In the genomic region with DNA sequence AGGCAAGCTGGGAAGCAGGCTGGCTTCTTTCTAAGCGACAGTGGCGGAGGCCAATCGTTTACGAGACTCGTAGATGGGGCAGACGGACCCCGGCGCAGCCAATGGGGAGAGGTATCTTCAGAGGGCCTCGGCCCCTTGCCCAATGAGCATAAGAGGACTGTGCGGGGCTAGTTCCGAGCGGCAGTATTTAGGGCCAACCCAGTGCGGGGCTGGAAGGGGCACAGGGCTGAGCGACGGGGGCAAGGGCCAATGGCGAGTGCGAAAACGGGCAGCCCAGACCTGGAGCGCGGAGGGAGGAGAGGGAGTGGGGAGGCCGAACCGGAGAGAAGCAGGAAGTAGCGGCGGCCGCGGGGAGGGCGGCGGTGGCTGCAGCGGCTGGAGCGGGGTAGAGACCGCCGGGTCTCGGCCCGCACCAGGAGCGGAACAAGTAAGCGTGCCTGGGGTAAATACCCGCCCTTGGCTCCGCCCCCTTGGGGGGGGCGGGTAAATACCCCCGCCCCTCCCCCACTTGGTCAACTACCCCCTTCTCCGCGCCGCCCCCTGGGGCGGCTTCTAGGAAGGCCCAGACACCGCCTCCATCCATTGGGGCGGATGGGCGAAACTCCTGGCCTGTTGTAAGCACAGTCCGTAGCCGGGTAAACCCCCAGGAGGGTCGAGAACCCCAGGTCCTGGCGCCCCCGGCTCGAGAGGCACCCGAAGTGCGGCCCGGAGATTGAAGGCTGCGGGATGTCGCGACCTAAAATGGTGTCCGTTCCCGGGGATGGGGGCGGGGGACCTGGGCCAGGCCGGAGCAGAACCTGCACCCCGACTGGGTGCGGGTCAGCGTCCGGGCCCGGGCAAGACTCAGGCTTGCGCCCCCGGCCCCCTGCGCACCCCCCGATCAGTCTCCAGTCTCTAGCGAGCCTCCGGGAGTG, we compare ENCODE assay signal across 8 cellular contexts. TPM values are rescaled to one million over a fixed set of nuclear protein-coding genes. Genes with fewer than 3 reads are reported as not detected.
DNase-seq lines count a peak whose midpoint lies in the region; ATAC-seq, FAIRE-seq and TF ChIP-seq lines count a peak whose summit lies in the region.

TSS of gene ZNF687 (plus strand) at position 331 of the 914 bp plus-strand sequence. CDS start 3,993 bp downstream, outside the sequence.

- peak within 1 kb of the TSS; percentile 97 to 99 for H3K27ac ChIP-seq in ascending aorta
- H3K27ac ChIP-seq in right atrium auricular region = peak within 1 kb of the TSS; percentile 97 to 99
- peak within 1 kb of the TSS; percentile 97 for H3K27ac ChIP-seq in psoas muscle

- peaks cover 18% of the 10 kb centered on the region for H3K4me1 Mint-ChIP-seq in T-helper 2 cell treated with Interferon-gamma antibody and Interleukin-4, amounts not matched to agents 5 μg/mL and 100 μg/mL, for 36 hours (ENCODE audit: low read depth)

- DNase-seq in NCI-H1930 (lab: John Stamatoyannopoulos, UW) (peak; percentile 99), ascending aorta (ENCODE audit: low spot score in 2 of 2) (peak; percentile 100), right atrium auricular region (ENCODE audit: low spot score) (peak; percentile 100), psoas muscle (peak; percentile 100), urothelium cell line (ENCODE audit: low spot score) (peak; percentile 99)
- peak; percentile 99 for DNase-seq in T-helper 2 cell treated with Interferon-gamma antibody and Interleukin-4, amounts not matched to agents 5 μg/mL and 100 μg/mL, for 36 hours (ENCODE audit: low spot score)

- H3K4me3 ChIP-seq in ascending aorta (peak within 1 kb of the TSS; percentile 89 to 94), right atrium auricular region (peak within 1 kb of the TSS; percentile 70 to 75), psoas muscle (peak within 1 kb of the TSS; percentile 85)

- no peaks in the 10 kb centered on the region for H3K27me3 Mint-ChIP-seq in T-helper 2 cell treated with Interferon-gamma antibody and Interleukin-4, amounts not matched to agents 5 μg/mL and 100 μg/mL, for 36 hours (ENCODE audit: low read depth)

- intact Hi-C loops in ascending aorta (cut with DNase I) (loop anchor here (1.0 to 5.0 kb wide), 5 partner anchors 28 to 259 kb away; partner anchors contain the start of genes PI4KB, PSMB4, PSMD4 and TUFT1), psoas muscle (cut with DNase I) (loop anchor here in 1 of 2 donors (5.0 kb wide), 2 partner anchors 45 to 115 kb away; partner anchors contain the start of genes PI4KB and PSMB4)

- TF ChIP-seq CTCF in ascending aorta (IDR thresholded peaks at IDR 0.05) (no peak), right atrium auricular region (IDR thresholded peaks at IDR 0.05) (no peak), psoas muscle (IDR thresholded peaks at IDR 0.05) (no peak)

- H3K4me3 Mint-ChIP-seq in T-helper 2 cell treated with Interferon-gamma antibody and Interleukin-4, amounts not matched to agents 5 μg/mL and 100 μg/mL, for 36 hours = peak within 1 kb of the TSS; percentile 95

- peak; percentile 20 for FAIRE-seq in urothelium cell line (lab: Jason Lieb, UNC)

- no peaks in the 10 kb centered on the region for H3K9me3 Mint-ChIP-seq in T-helper 2 cell treated with Interferon-gamma antibody and Interleukin-4, amounts not matched to agents 5 μg/mL and 100 μg/mL, for 36 hours

- peak; percentile 87 for ATAC-seq in GM18502 (IDR thresholded peaks at IDR 0.05; ENCODE audit: poor library complexity, unreplicated experiment)
- ATAC-seq in HG02970 (IDR thresholded peaks at IDR 0.05; ENCODE audit: low FRiP score, unreplicated experiment) = peak; percentile 66
- ATAC-seq in psoas muscle = peak; percentile 87 to 92 (median 88)

- 0% methylated on average over 39 to 74 of the region's 74 CpGs for WGBS in psoas muscle, 3 donors

- H3K36me3 ChIP-seq in ascending aorta = peaks cover 20 to 22% of the 10 kb centered on the region in 2 donors
- H3K36me3 ChIP-seq in right atrium auricular region = peaks cover 17% of the 10 kb centered on the region
- H3K36me3 ChIP-seq in psoas muscle (ENCODE audit: insufficient read depth in 1 of 2, low read depth in 1 of 2) = peaks cover 0 to 21% of the 10 kb centered on the region in 2 donors

- peaks cover 5% of the 10 kb centered on the region for H3K36me3 Mint-ChIP-seq in T-helper 2 cell treated with Interferon-gamma antibody and Interleukin-4, amounts not matched to agents 5 μg/mL and 100 μg/mL, for 36 hours (ENCODE audit: low read depth)

- peaks cover 6 to 17% of the 10 kb centered on the region in 2 donors for H3K4me1 ChIP-seq in ascending aorta
- peaks cover 0 to 22% of the 10 kb centered on the region in 2 donors for H3K4me1 ChIP-seq in right atrium auricular region
- peaks cover 21% of the 10 kb centered on the region for H3K4me1 ChIP-seq in psoas muscle

- H3K27me3 ChIP-seq in ascending aorta (no peaks in the 10 kb centered on the region), right atrium auricular region (no peaks in the 10 kb centered on the region), psoas muscle (ENCODE audit: insufficient read depth in 3 of 3, low read length in 2 of 3) (no peaks in the 10 kb centered on the region)

- H3K27ac Mint-ChIP-seq in T-helper 2 cell treated with Interferon-gamma antibody and Interleukin-4, amounts not matched to agents 5 μg/mL and 100 μg/mL, for 36 hours = peak within 1 kb of the TSS; percentile 99

- no peaks in the 10 kb centered on the region for H3K9me3 ChIP-seq in ascending aorta
- H3K9me3 ChIP-seq in right atrium auricular region = no peaks in the 10 kb centered on the region
- H3K9me3 ChIP-seq in psoas muscle = no peaks in the 10 kb centered on the region

RNA-seq across cellular contexts. Expression of gene ZNF687, which starts in this region (rescaled TPM):
- total RNA-seq in ascending aorta = 67.9 TPM
- total RNA-seq in right atrium auricular region = 10 to 100 TPM; 12.9 to 26.3 TPM
- 10 to 100 TPM; 10.6 to 14.8 (median 13.1) TPM for total RNA-seq in psoas muscle
- polyA plus RNA-seq in psoas muscle = 10 to 100 TPM in 1 of 3 donors, 1 to 10 TPM in 2; 4.6 to 13.5 (median 5.0) TPM

Comparison
In these comparisons a context has a peak if more than half of its experiments do, and no peak if none do; other contexts are left out.
1. Peak in every context shown above with its lines: DNase-seq, ATAC-seq, H3K4me3 ChIP-seq and H3K27ac ChIP-seq.